ENCODE assay signal across 18 cellular contexts in genomic region chr3:82012775-82013174, GRCh38.
DNase-seq lines count a peak whose midpoint lies in the region; ATAC-seq and TF ChIP-seq lines count a peak whose summit lies in the region.
"Had no signal": no experiment of that assay in that cellular context is flagged by ENCODE, and none has a peak within 500 bp of the region (broad histone marks: within the 10 kb centered on the region; RNA-seq: fewer than 3 reads in every experiment).

No MANE protein-coding gene starts in this region.

- no peak overlapping the region for H3K9ac ChIP-seq in mammary epithelial cell (ENCODE audit: insufficient read depth, low read length)

- peak; percentile 30 for TF ChIP-seq CTCF in LNCaP clone FGC (IDR thresholded peaks at IDR 0.05; ENCODE audit: control insufficient read depth, extremely low read depth, insufficient read depth)
- peak; percentile 41 to 47 for TF ChIP-seq CTCF in mammary epithelial cell (conservative IDR thresholded peaks at IDR 0.05 in 1 of 2, IDR thresholded peaks at IDR 0.05 in 1 of 2; ENCODE audit: extremely low read depth in 1 of 2, insufficient read depth in 1 of 2, low read depth in 1 of 2, low read length in 2 of 2)
- peak; percentile 13 for TF ChIP-seq CTCF in progenitor cell of endocrine pancreas (IDR thresholded peaks at IDR 0.05; ENCODE audit: unreplicated experiment)

- CTCF ChIA-PET in mammary epithelial cell (lab: Charles Lee; ENCODE audit: low non-redundant PET), result no interaction called here

- H3K4me3 Mint-ChIP-seq in progenitor cell of endocrine pancreas (ENCODE audit: low read depth), result no peak overlapping the region
- H3K4me3 Mint-ChIP-seq: activated CD4-positive, alpha-beta memory T cell treated with anti-CD3 and anti-CD28 coated beads for 36 hours; memory B cell had no signal

- H3K9me3 Mint-ChIP-seq in progenitor cell of endocrine pancreas (ENCODE audit: low read depth), result peaks cover 14% of the 10 kb centered on the region
- H3K9me3 Mint-ChIP-seq: activated CD4-positive, alpha-beta memory T cell treated with anti-CD3 and anti-CD28 coated beads for 36 hours; activated T-helper 2 cell treated with anti-CD3 and anti-CD28 coated beads, Interferon-gamma antibody, Interleukin-2, Interleukin-4, amounts not matched to agents 10 μg/mL and 5 μg/mL and 100 μg/mL, durations not matched to agents 14 hours and 24 hours and 36 hours had no signal

- H2AFZ ChIP-seq in mammary epithelial cell (ENCODE audit: low read depth, low read length), result no peak overlapping the region

- no peaks in the 10 kb centered on the region for H3K27me3 Mint-ChIP-seq in progenitor cell of endocrine pancreas
- H3K27me3 Mint-ChIP-seq: activated CD4-positive, alpha-beta memory T cell treated with anti-CD3 and anti-CD28 coated beads for 36 hours; memory B cell had no signal

- intact Hi-C loops in mammary epithelial cell (cut with micrococcal nuclease), result loop anchor here (5.0 kb wide), 1 partner anchor 120 kb away; no protein-coding TSS in a partner anchor

- peak; percentile 7 for DNase-seq in DMS 273 (lab: John Stamatoyannopoulos, UW; ENCODE audit: unreplicated experiment)
- DNase-seq in DMS 273 treated with DMSO at 0.1 percent for 48 hours (lab: John Stamatoyannopoulos, UW), result no peak
- no peak for DNase-seq in LNCaP clone FGC (ENCODE audit: low read depth)
- no peak for DNase-seq in mammary epithelial cell
- no peak for DNase-seq in progenitor cell of endocrine pancreas (ENCODE audit: low spot score, unreplicated experiment)
- DNase-seq in activated CD4-positive, alpha-beta T cell treated with anti-CD3 and anti-CD28 coated beads for 48 hours, result no peak
- DNase-seq: 8988T; activated CD4-positive, alpha-beta memory T cell treated with anti-CD3 and anti-CD28 coated beads for 36 hours; Calu3; NCI-H1694; NCI-H526 treated with DMSO at 0.1 percent for 48 hours; Right ventricle myocardium superior had no signal

- no peaks in the 10 kb centered on the region for H3K36me3 ChIP-seq in mammary epithelial cell (ENCODE audit: insufficient read depth, low read length)
- H3K36me3 ChIP-seq: neutrophil had no signal

- peaks cover 1% of the 10 kb centered on the region for H3K4me1 Mint-ChIP-seq in progenitor cell of endocrine pancreas (ENCODE audit: low read depth)
- H3K4me1 Mint-ChIP-seq: memory B cell had no signal

- no peaks in the 10 kb centered on the region for H3K4me1 ChIP-seq in mammary epithelial cell (ENCODE audit: insufficient read depth, low read length)

- H3K9me3 ChIP-seq in mammary epithelial cell (replicated peaks; ENCODE audit: insufficient read depth, low read length), result no peaks in the 10 kb centered on the region
- H3K9me3 ChIP-seq: neutrophil had no signal

- H3K36me3 Mint-ChIP-seq in progenitor cell of endocrine pancreas (ENCODE audit: insufficient read depth), result no peaks in the 10 kb centered on the region
- H3K36me3 Mint-ChIP-seq: activated CD4-positive, alpha-beta memory T cell treated with anti-CD3 and anti-CD28 coated beads for 36 hours; memory B cell had no signal

- no peak overlapping the region for H3K27ac ChIP-seq in mammary epithelial cell (ENCODE audit: insufficient read depth, low read depth, low read length)
- H3K27ac ChIP-seq: neutrophil, skin epidermis had no signal

- in situ Hi-C loops in mammary epithelial cell (cut with MboI; ENCODE audit: low sequenced_read_pairs in 2 of 2), result no loop called here

- ATAC-seq in GM21737 (IDR thresholded peaks at IDR 0.05; ENCODE audit: unreplicated experiment) (no peak), HG02884 (IDR thresholded peaks at IDR 0.05; ENCODE audit: unreplicated experiment) (no peak)

- dilution Hi-C loops in mammary epithelial cell (cut with HindIII; ENCODE audit: low sequenced_read_pairs), result no loop called here

- H3K4me3 ChIP-seq in LNCaP clone FGC (ENCODE audit: low read depth, low read length) (no peak overlapping the region), mammary epithelial cell (replicated peaks in 1 of 3; ENCODE audit: insufficient read depth in 1 of 3, low read depth in 2 of 3, low read length in 3 of 3) (no peak overlapping the region)
- H3K4me3 ChIP-seq: skin epidermis had no signal

- H3K27ac Mint-ChIP-seq in progenitor cell of endocrine pancreas, result no peak overlapping the region
- H3K27ac Mint-ChIP-seq: activated CD4-positive, alpha-beta memory T cell treated with anti-CD3 and anti-CD28 coated beads for 36 hours; activated T-helper 2 cell treated with anti-CD3 and anti-CD28 coated beads, Interferon-gamma antibody, Interleukin-2, Interleukin-4, amounts not matched to agents 10 μg/mL and 5 μg/mL and 100 μg/mL, durations not matched to agents 14 hours and 24 hours and 36 hours; memory B cell had no signal

- H3K4me2 ChIP-seq in mammary epithelial cell (ENCODE audit: insufficient read depth, low read depth, low read length), result no peak overlapping the region

- H4K20me1 ChIP-seq in mammary epithelial cell (ENCODE audit: insufficient read depth, low read length), result no peaks in the 10 kb centered on the region

- no peaks in the 10 kb centered on the region for H3K79me2 ChIP-seq in mammary epithelial cell (ENCODE audit: insufficient read depth, low read length)

- BruUV-seq in mammary epithelial cell (replicated peaks; lab: Mats Ljungman, UMichigan), result no TSS peak

- no peaks in the 10 kb centered on the region for H3K27me3 ChIP-seq in mammary epithelial cell (ENCODE audit: insufficient read depth, low read length)
- H3K27me3 ChIP-seq: neutrophil had no signal
